In the genomic region with DNA sequence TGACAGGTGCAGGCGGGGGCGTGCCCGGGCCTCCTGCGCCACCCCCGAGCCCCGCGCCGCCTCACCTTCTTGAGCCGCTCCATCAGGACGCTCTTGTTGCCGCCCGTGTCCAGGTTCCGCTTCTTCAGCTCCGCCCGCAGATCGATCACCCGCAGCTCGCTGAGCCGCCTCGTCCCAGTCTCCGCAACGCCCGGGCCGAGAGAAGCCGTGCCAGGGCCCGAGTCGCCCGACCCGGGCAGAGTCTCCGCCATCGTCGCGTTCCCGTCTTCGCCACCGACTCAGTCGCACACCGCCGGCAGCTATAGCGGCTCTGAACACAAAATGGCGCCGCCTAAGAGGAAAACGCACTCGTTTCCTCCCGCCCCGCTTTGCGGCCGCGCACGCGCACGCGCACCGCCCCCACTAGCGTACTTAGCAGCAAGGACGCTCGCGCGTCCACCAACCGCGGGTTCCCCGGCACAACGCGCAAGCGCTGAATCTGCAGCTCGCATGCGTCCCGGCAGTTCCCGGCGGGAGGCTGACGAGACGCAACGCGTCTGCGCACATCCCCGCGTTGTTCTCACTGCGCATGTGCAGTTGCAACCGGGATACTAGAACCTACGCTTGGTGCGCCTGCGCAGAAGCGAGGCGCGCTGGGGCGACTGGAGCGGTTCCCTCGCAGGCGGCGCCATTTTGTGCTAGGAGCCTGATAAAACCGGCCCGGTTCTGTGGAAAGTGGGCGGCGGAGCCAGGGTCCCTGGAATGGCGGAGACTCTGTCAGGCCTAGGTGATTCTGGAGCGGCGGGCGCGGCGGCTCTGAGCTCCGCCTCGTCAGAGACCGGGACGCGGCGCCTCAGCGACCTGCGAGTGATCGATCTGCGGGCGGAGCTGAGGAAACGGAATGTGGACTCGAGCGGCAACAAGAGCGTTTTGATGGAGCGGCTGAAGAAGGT, we compare ENCODE assay signal across 8 cellular contexts.
A peak's percentile ranks its signal among the peaks of the same experiment; 100 is the strongest.
DNase-seq lines count a peak whose midpoint lies in the region; ATAC-seq and TF ChIP-seq lines count a peak whose summit lies in the region.

A gene (plus strand): TSS at position 619 of the 932 bp plus-strand sequence. CDS start 123 bp downstream, at position 742.
A gene (minus strand): TSS at position 312 of the 932 bp plus-strand sequence. CDS start 61 bp downstream, at position 251.

- ATAC-seq in GM19035 (IDR thresholded peaks at IDR 0.05; ENCODE audit: unreplicated experiment): peak; percentile 82
- peak; percentile 80 for ATAC-seq in HG03354 (IDR thresholded peaks at IDR 0.05; ENCODE audit: poor library complexity, severe bottlenecking, unreplicated experiment)
- peak; percentile 81 to 86 for ATAC-seq in activated CD4-positive, CD25-positive, alpha-beta regulatory T cell treated with anti-CD3 and anti-CD28 coated beads, Interleukin-2, amount 50 U/mL, for 24 hours

- DNase-seq in AG09319 (ENCODE audit: extremely low read depth, low read depth): peak; percentile 99
- peak; percentile 98 for DNase-seq in NCI-H446 treated with DMSO at 0.1 percent for 48 hours (lab: John Stamatoyannopoulos, UW)
- peak; percentile 97 for DNase-seq in cerebellar cortex (ENCODE audit: low spot score)
- peak; percentile 100 for DNase-seq in iris pigment epithelial cell (ENCODE audit: low read depth)
- DNase-seq in stimulated activated CD4-positive, alpha-beta T cell treated with anti-CD3 and anti-CD28 coated beads, Interleukin-12 subunit alpha, Interleukin-12 subunit beta, amount 100 ng/mL, for 24 hours (ENCODE audit: low read depth in 2 of 2): peak; percentile 98 to 99

- TF ChIP-seq CTCF in AG09319 (IDR thresholded peaks at IDR 0.05; ENCODE audit: low read depth, low read length): no peak

Comparison
In these comparisons a context has a peak if more than half of its experiments do, and no peak if none do; other contexts are left out.
1. Peak in every context shown above with its lines: DNase-seq and ATAC-seq.